In genomic region chr10:128566376-128566968, GRCh38 we compare ENCODE assay signal across 19 cellular contexts.
DNase-seq lines count a peak whose midpoint lies in the region; ATAC-seq and TF ChIP-seq lines count a peak whose summit lies in the region.
"Had no signal": no experiment of that assay in that cellular context is flagged by ENCODE, and none has a peak within 500 bp of the region (broad histone marks: within the 10 kb centered on the region; RNA-seq: fewer than 3 reads in every experiment).

No MANE protein-coding gene starts in this region.

- DNase-seq in DMS 273 (lab: John Stamatoyannopoulos, UW; ENCODE audit: unreplicated experiment) (peak; percentile 28), DMS 273 treated with DMSO at 0.1 percent for 48 hours (lab: John Stamatoyannopoulos, UW) (no peak), cardiac septum (ENCODE audit: low spot score) (peak; percentile 68), heart left ventricle (no peak), osteocyte (ENCODE audit: extremely low spot score, unreplicated experiment) (peak; percentile 76), left ventricle myocardium inferior (no peak)
- no peak for DNase-seq in natural killer cell treated with Interleukin-12 subunit alpha and Interleukin-12 subunit beta and Interleukin-15 and Interleukin-18, amount 100 ng/mL, for 72 hours (ENCODE audit: low spot score)
- DNase-seq: Caco-2; CD4-positive, CD25-positive, alpha-beta regulatory T cell; CD8-positive, alpha-beta T cell; DMS53; DMS79 treated with DMSO at 0.1 percent for 48 hours; GF-D8; GOT3; HCEC 1CT had no signal

- H3K27me3 ChIP-seq in heart left ventricle, result peaks cover 0 to 9% (median 0%) of the 10 kb centered on the region in 9 donors
- H3K27me3 ChIP-seq in left ventricle myocardium inferior (ENCODE audit: low read depth), result peaks cover 46% of the 10 kb centered on the region
- H3K27me3 ChIP-seq: BLaER1 had no signal

- WGBS in heart left ventricle, 4 donors, result 85 to 94% (median 88%) methylated on average over 13 of the region's 13 CpGs

- H3K4me3 ChIP-seq in heart left ventricle (no peak overlapping the region), left ventricle myocardium inferior (no peak overlapping the region)
- H3K4me3 ChIP-seq: BLaER1 had no signal

- no peak for TF ChIP-seq POLR2A in heart left ventricle (IDR thresholded peaks at IDR 0.05)

- no peak for ATAC-seq in heart left ventricle
- ATAC-seq in natural killer cell treated with Interleukin-12 subunit alpha and Interleukin-12 subunit beta and Interleukin-15 and Interleukin-18, amount 100 ng/mL, for 72 hours, result no peak
- ATAC-seq: CD8-positive, alpha-beta T cell had no signal

- intact Hi-C loops in cardiac septum (cut with DNase I) (no loop called here), heart left ventricle (cut with DNase I) (no loop called here), left ventricle myocardium inferior (cut with micrococcal nuclease) (no loop called here)

- peaks cover 25% of the 10 kb centered on the region for H3K9me3 Mint-ChIP-seq in osteocyte (ENCODE audit: unreplicated experiment)
- no peaks in the 10 kb centered on the region for H3K9me3 Mint-ChIP-seq in natural killer cell treated with Interleukin-12 subunit alpha and Interleukin-12 subunit beta and Interleukin-15 and Interleukin-18, amount 100 ng/mL, for 72 hours
- H3K9me3 Mint-ChIP-seq: CD8-positive, alpha-beta T cell had no signal

- peaks cover 0 to 9% (median 0%) of the 10 kb centered on the region in 12 donors for H3K4me1 ChIP-seq in heart left ventricle
- peaks cover 12% of the 10 kb centered on the region for H3K4me1 ChIP-seq in left ventricle myocardium inferior
- H3K4me1 ChIP-seq: Caco-2 had no signal

- TF ChIP-seq CTCF in heart left ventricle (IDR thresholded peaks at IDR 0.05) (no peak), osteocyte (IDR thresholded peaks at IDR 0.05) (no peak), left ventricle myocardium inferior (IDR thresholded peaks at IDR 0.05; ENCODE audit: borderline replicate concordance) (no peak)

- no peak overlapping the region for H3K27ac Mint-ChIP-seq in osteocyte (ENCODE audit: unreplicated experiment)
- H3K27ac Mint-ChIP-seq in natural killer cell treated with Interleukin-12 subunit alpha and Interleukin-12 subunit beta and Interleukin-15 and Interleukin-18, amount 100 ng/mL, for 72 hours, result no peak overlapping the region
- H3K27ac Mint-ChIP-seq: B cell; CD4-positive, CD25-positive, alpha-beta regulatory T cell; CD8-positive, alpha-beta T cell had no signal

- no peaks in the 10 kb centered on the region for H3K4me1 Mint-ChIP-seq in osteocyte (ENCODE audit: unreplicated experiment)
- no peaks in the 10 kb centered on the region for H3K4me1 Mint-ChIP-seq in natural killer cell treated with Interleukin-12 subunit alpha and Interleukin-12 subunit beta and Interleukin-15 and Interleukin-18, amount 100 ng/mL, for 72 hours (ENCODE audit: low read depth in 2 of 2)
- H3K4me1 Mint-ChIP-seq: B cell; CD4-positive, CD25-positive, alpha-beta regulatory T cell had no signal

- peaks cover 0 to 13% (median 5%) of the 10 kb centered on the region in 12 donors for H3K9me3 ChIP-seq in heart left ventricle
- peaks cover 16% of the 10 kb centered on the region for H3K9me3 ChIP-seq in left ventricle myocardium inferior (replicated peaks)
- H3K9me3 ChIP-seq: Caco-2 had no signal

- no peak overlapping the region for H3K27ac ChIP-seq in heart left ventricle
- H3K27ac ChIP-seq in left ventricle myocardium inferior (replicated peaks), result no peak overlapping the region
- H3K27ac ChIP-seq: 22Rv1, BLaER1, C4-2B had no signal

- H3K36me3 Mint-ChIP-seq in osteocyte (ENCODE audit: unreplicated experiment), result no peaks in the 10 kb centered on the region
- H3K36me3 Mint-ChIP-seq in natural killer cell treated with Interleukin-12 subunit alpha and Interleukin-12 subunit beta and Interleukin-15 and Interleukin-18, amount 100 ng/mL, for 72 hours, result no peaks in the 10 kb centered on the region
- H3K36me3 Mint-ChIP-seq: CD4-positive, CD25-positive, alpha-beta regulatory T cell; CD8-positive, alpha-beta T cell had no signal

- H3K36me3 ChIP-seq in heart left ventricle (no peaks in the 10 kb centered on the region), left ventricle myocardium inferior (no peaks in the 10 kb centered on the region)
- H3K36me3 ChIP-seq: BLaER1 had no signal

- H3K27me3 Mint-ChIP-seq in osteocyte (ENCODE audit: unreplicated experiment), result no peaks in the 10 kb centered on the region
- H3K27me3 Mint-ChIP-seq in natural killer cell treated with Interleukin-12 subunit alpha and Interleukin-12 subunit beta and Interleukin-15 and Interleukin-18, amount 100 ng/mL, for 72 hours, result no peaks in the 10 kb centered on the region
- H3K27me3 Mint-ChIP-seq: B cell had no signal

- no peak overlapping the region for H3K4me3 Mint-ChIP-seq in osteocyte (ENCODE audit: unreplicated experiment)
- H3K4me3 Mint-ChIP-seq in natural killer cell treated with Interleukin-12 subunit alpha and Interleukin-12 subunit beta and Interleukin-15 and Interleukin-18, amount 100 ng/mL, for 72 hours, result no peak overlapping the region
- H3K4me3 Mint-ChIP-seq: B cell; CD4-positive, CD25-positive, alpha-beta regulatory T cell; CD8-positive, alpha-beta T cell had no signal

Comparison
In these comparisons a context has a peak if more than half of its experiments do, and no peak if none do; other contexts are left out.
1. DNase-seq: peak in DMS 273 (single experiment), cardiac septum (single experiment) and osteocyte (single experiment); none in DMS 273 treated with DMSO at 0.1 percent for 48 hours (single experiment), heart left ventricle (0 of 5), left ventricle myocardium inferior (single experiment) and natural killer cell treated with Interleukin-12 subunit alpha and Interleukin-12 subunit beta and Interleukin-15 and Interleukin-18, amount 100 ng/mL, for 72 hours (single experiment).